ENCODE assay signal across 15 cellular contexts in genomic region chr1:24004132-24004531, GRCh38. TPM values are rescaled to one million over a fixed set of nuclear protein-coding genes. Genes with fewer than 3 reads are reported as not detected.
DNase-seq lines count a peak whose midpoint lies in the region; ATAC-seq and TF ChIP-seq lines count a peak whose summit lies in the region.
"Had no signal": no experiment of that assay in that cellular context is flagged by ENCODE, and none has a peak within 500 bp of the region (broad histone marks: within the 10 kb centered on the region; RNA-seq: fewer than 3 reads in every experiment).

No MANE protein-coding gene starts in this region.

- H3K4me1 ChIP-seq in BLaER1 (peaks cover 33% of the 10 kb centered on the region), HUES48 (ENCODE audit: control insufficient read depth, insufficient read depth, low read length) (peaks cover 17% of the 10 kb centered on the region), PC-9 (replicated peaks; ENCODE audit: insufficient read depth) (peaks cover 25% of the 10 kb centered on the region), iPS-18a (ENCODE audit: control insufficient read depth, low read depth, low read length) (peaks cover 17% of the 10 kb centered on the region), smooth muscle cell (ENCODE audit: low read depth) (peaks cover 8% of the 10 kb centered on the region)

- no peak overlapping the region for H3K4me3 ChIP-seq in BLaER1
- H3K4me3 ChIP-seq in HUES48 (ENCODE audit: low read depth, low read length), result no peak overlapping the region
- no peak overlapping the region for H3K4me3 ChIP-seq in PC-9
- H3K4me3 ChIP-seq in iPS-18a (ENCODE audit: low read length), result no peak overlapping the region
- no peak overlapping the region for H3K4me3 ChIP-seq in smooth muscle cell
- H3K4me3 ChIP-seq: GM12878 had no signal

- H3K27ac ChIP-seq in BLaER1 (no peak overlapping the region), HUES48 (ENCODE audit: low read depth, low read length) (peak overlapping the region; percentile 93), PC-9 (no peak overlapping the region), iPS-18a (ENCODE audit: low read length) (peak overlapping the region; percentile 33), smooth muscle cell (ENCODE audit: low read depth) (no peak overlapping the region)
- H3K27ac ChIP-seq: KMS-11 had no signal

- H3K36me3 ChIP-seq in BLaER1 (no peaks in the 10 kb centered on the region), HUES48 (ENCODE audit: control insufficient read depth, insufficient read depth, low read length) (no peaks in the 10 kb centered on the region), PC-9 (ENCODE audit: low read depth) (no peaks in the 10 kb centered on the region), iPS-18a (ENCODE audit: control insufficient read depth, low read depth, low read length) (no peaks in the 10 kb centered on the region), smooth muscle cell (ENCODE audit: low read depth) (no peaks in the 10 kb centered on the region)

- H3K9ac ChIP-seq in BLaER1 (no peak overlapping the region), HUES48 (ENCODE audit: low read depth, low read length) (no peak overlapping the region), iPS-18a (ENCODE audit: low read length) (peak overlapping the region; percentile 14), smooth muscle cell (ENCODE audit: low read depth) (no peak overlapping the region)
- H3K9ac ChIP-seq: KMS-11 had no signal

- peaks cover 15% of the 10 kb centered on the region; the same call in 1 of the 2 replicates for H3F3A ChIP-seq in PC-9 (ENCODE audit: insufficient read depth, low read depth)
- H3F3A ChIP-seq in smooth muscle cell (ENCODE audit: low read depth), result no peaks in the 10 kb centered on the region

- ATAC-seq in HG03354 (IDR thresholded peaks at IDR 0.05; ENCODE audit: poor library complexity, severe bottlenecking, unreplicated experiment), result no peak
- ATAC-seq in GM21723 (IDR thresholded peaks at IDR 0.05; ENCODE audit: unreplicated experiment), result no peak

- BruUV-seq in PC-9 (replicated peaks; lab: Mats Ljungman, UMichigan), result no TSS peak

- H3K9me2 ChIP-seq in PC-9 (ENCODE audit: insufficient read depth), result no peaks in the 10 kb centered on the region

- CTCF ChIA-PET in PC-9 (lab: Charles Lee), result no interaction called here

- peak overlapping the region; percentile 80 for H3K4me2 ChIP-seq in BLaER1
- H3K4me2 ChIP-seq in PC-9, result peak overlapping the region; percentile 39; the same call in 1 of the 2 replicates
- no peak overlapping the region for H3K4me2 ChIP-seq in smooth muscle cell
- H3K4me2 ChIP-seq: KMS-11 had no signal

- H3K79me2 ChIP-seq in PC-9 (ENCODE audit: low read depth), result no peaks in the 10 kb centered on the region
- H3K79me2 ChIP-seq in smooth muscle cell (ENCODE audit: low read depth), result no peaks in the 10 kb centered on the region

- H3K9me3 ChIP-seq in BLaER1 (peaks cover 7% of the 10 kb centered on the region; the same call in 1 of the 2 replicates), HUES48 (ENCODE audit: control insufficient read depth, insufficient read depth, low read length) (no peaks in the 10 kb centered on the region), PC-9 (ENCODE audit: insufficient read depth, low read depth) (no peaks in the 10 kb centered on the region), iPS-18a (ENCODE audit: control insufficient read depth, low read depth, low read length) (no peaks in the 10 kb centered on the region), smooth muscle cell (replicated peaks; ENCODE audit: low read depth) (no peaks in the 10 kb centered on the region)

- POLR2A ChIA-PET in PC-9 (lab: Charles Lee; ENCODE audit: unreplicated experiment), result no interaction called here

- no peak overlapping the region for H2AFZ ChIP-seq in PC-9
- no peak overlapping the region for H2AFZ ChIP-seq in smooth muscle cell (ENCODE audit: low read depth)

- H4K20me1 ChIP-seq in BLaER1, result no peaks in the 10 kb centered on the region
- H4K20me1 ChIP-seq in PC-9 (ENCODE audit: insufficient read depth), result no peaks in the 10 kb centered on the region
- H4K20me1 ChIP-seq in smooth muscle cell (ENCODE audit: low read depth), result no peaks in the 10 kb centered on the region

- 93% methylated on average over 5 of the region's 5 CpGs for WGBS in smooth muscle cell (ENCODE audit: low lambda C conversion rate)

- TF ChIP-seq CTCF in PC-9 (conservative IDR thresholded peaks at IDR 0.05) (no peak), smooth muscle cell (IDR thresholded peaks at IDR 0.05; ENCODE audit: borderline replicate concordance, insufficient read depth, poor library complexity, severe bottlenecking) (no peak)

- DNase-seq in PC-9 (no peak), islet precursor cell (no peak), smooth muscle cell (lab: John Stamatoyannopoulos, UW; ENCODE audit: unreplicated experiment) (no peak)
- DNase-seq: 8988T; AML-193; C1 segment of cervical spinal cord; Calu3; CD4-positive, alpha-beta T cell had no signal

- intact Hi-C loops in PC-9 (cut with micrococcal nuclease; ENCODE audit: unreplicated experiment), result no loop called here

- H3K27me3 ChIP-seq in BLaER1 (no peaks in the 10 kb centered on the region), HUES48 (ENCODE audit: control insufficient read depth, insufficient read depth, low read length) (no peaks in the 10 kb centered on the region), PC-9 (ENCODE audit: insufficient read depth, low read depth) (no peaks in the 10 kb centered on the region), iPS-18a (ENCODE audit: control insufficient read depth, insufficient read depth, low read length) (no peaks in the 10 kb centered on the region), smooth muscle cell (ENCODE audit: low read depth) (no peaks in the 10 kb centered on the region)

RNA-seq across cellular contexts. Expression of gene SRSF10, which starts 24.0 kb away (rescaled TPM):
- 77.3 and 96.2 TPM in 2 replicates for total RNA-seq in PC-9 (2021)
- total RNA-seq in smooth muscle cell, result 93.7 and 111 TPM in 2 replicates
- 86.8 and 87.1 TPM in 2 replicates for polyA plus RNA-seq in smooth muscle cell

RNA-seq across cellular contexts. Expression of gene PNRC2, which starts 44.5 kb away (rescaled TPM):
- 58.4 and 67.7 TPM in 2 replicates for total RNA-seq in PC-9 (2021)
- total RNA-seq in smooth muscle cell, result 77.8 and 98.5 TPM in 2 replicates
- polyA plus RNA-seq in smooth muscle cell, result 53.3 and 55.8 TPM in 2 replicates

Comparison
In these comparisons a context has a peak if more than half of its experiments do, and no peak if none do; other contexts are left out.
1. H3K27ac ChIP-seq: peak in HUES48 (single experiment) and iPS-18a (single experiment); none in BLaER1 (single experiment), PC-9 (single experiment) and smooth muscle cell (single experiment).